In the genomic region with DNA sequence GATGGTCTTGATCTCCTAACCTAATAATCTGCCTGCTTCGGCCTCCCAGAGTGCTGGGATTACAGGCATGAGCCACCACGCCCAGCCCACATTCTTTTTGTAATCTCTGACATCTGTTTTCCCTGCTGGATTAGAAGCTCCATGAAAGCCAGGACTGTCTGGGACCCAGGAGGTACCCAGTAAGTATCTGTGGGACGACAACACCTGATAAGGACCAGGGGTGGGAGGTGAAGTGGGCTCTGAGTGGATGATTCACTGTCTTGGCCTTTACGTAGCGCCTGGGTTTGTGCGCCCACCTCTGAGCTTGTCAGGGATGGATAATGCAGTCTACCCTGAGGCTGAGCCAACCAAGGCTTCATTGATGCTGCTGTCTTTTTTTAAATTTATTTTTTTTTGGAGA, we compare ENCODE assay signal across 26 cellular contexts.
DNase-seq lines count a peak whose midpoint lies in the region; ATAC-seq, FAIRE-seq and TF ChIP-seq lines count a peak whose summit lies in the region.
"Had no signal": no experiment of that assay in that cellular context is flagged by ENCODE, and none has a peak within 500 bp of the region (broad histone marks: within the 10 kb centered on the region; RNA-seq: fewer than 3 reads in every experiment).

No MANE protein-coding gene starts in this region.

- peak; percentile 65 for DNase-seq in activated CD8-positive, alpha-beta T cell treated with anti-CD3 and anti-CD28 coated beads for 36 hours
- DNase-seq in activated CD8-positive, alpha-beta T cell treated with anti-CD3 and anti-CD28 coated beads, Interleukin-2, amount 10 ng/mL, durations not matched to agents 7 days and 5 days: no peak
- DNase-seq in RCC 7860 (ENCODE audit: low spot score): peak; percentile 32
- no peak for DNase-seq in epithelial cell of prostate (ENCODE audit: low read depth, low spot score)
- DNase-seq in stimulated activated naive B cell treated with anti-CD40 and anti-IgM and Interleukin-4, amounts not matched to agents 10 μg/mL and 1 μg/mL and 100 μg/mL, for 72 hours: no peak
- DNase-seq in GM23248: no peak
- DNase-seq in DMS114 treated with DMSO at 0.1 percent for 48 hours (lab: John Stamatoyannopoulos, UW; ENCODE audit: unreplicated experiment): no peak
- DNase-seq: activated CD4-positive, CD25-positive, alpha-beta regulatory T cell treated with anti-CD3 and anti-CD28 coated beads, Interleukin-2, amount 50 U/mL, for 72 hours; activated effector memory CD4-positive, alpha-beta T cell treated with anti-CD3 and anti-CD28 coated beads, Interleukin-2, amount 50 U/mL, for 16 hours; activated naive CD8-positive, alpha-beta T cell treated with anti-CD3 and anti-CD28 coated beads, Interleukin-2, amount 10 ng/mL, durations not matched to agents 7 days and 5 days; activated T-cell treated with anti-CD3 and anti-CD28 coated beads for 4 hours; CD4-positive, alpha-beta T cell; glutamatergic neuron; H7; kidney; MG63; midbrain; naive thymus-derived CD8-positive, alpha-beta T cell; NCI-H1105 treated with DMSO at 0.1 percent for 48 hours; NCI-H2029; NCI-H2227 treated with DMSO at 0.1 percent for 48 hours had no signal

- CTCF ChIA-PET in activated CD8-positive, alpha-beta T cell treated with anti-CD3 and anti-CD28 coated beads for 36 hours (lab: Charles Lee): interaction anchor here (0.8 to 4.6 kb wide), 2 partner anchors 11 to 64 kb away, joined by 3 to 17 read pairs; no protein-coding TSS in a partner anchor
- CTCF ChIA-PET in activated CD8-positive, alpha-beta T cell treated with anti-CD3 and anti-CD28 coated beads, Interleukin-2, amount 10 ng/mL, durations not matched to agents 7 days and 5 days (lab: Charles Lee): interaction anchor here (0.6 to 3.1 kb wide), 5 partner anchors 9 to 130 kb away, joined by 3 to 16 read pairs (median 4); partner anchors contain the start of gene ABTB2

- 0 out of 2 replicates have a peak, but pooled peaks cover 10% of the 10 kb centered on the region for H3K79me2 ChIP-seq in GM23248 (ENCODE audit: insufficient read depth)

- H3K4me1 ChIP-seq in GM23248 (ENCODE audit: insufficient read depth): peaks cover 41% of the 10 kb centered on the region

- H3K4me3 ChIP-seq in GM23248: no peak overlapping the region
- H3K4me3 ChIP-seq: MG63, skin epidermis had no signal

- 79 to 82% methylated on average over 6 of the region's 6 CpGs for WGBS in GM23248 (ENCODE audit: low coverage in 1 of 2, low lambda C conversion rate in 2 of 2, missing lambda C conversion rate in 2 of 2), 2 experiments

- no peaks in the 10 kb centered on the region for H3K27me3 Mint-ChIP-seq in activated CD8-positive, alpha-beta T cell treated with anti-CD3 and anti-CD28 coated beads for 36 hours
- no peaks in the 10 kb centered on the region for H3K27me3 Mint-ChIP-seq in activated CD8-positive, alpha-beta T cell treated with anti-CD3 and anti-CD28 coated beads, Interleukin-2, amount 10 ng/mL, durations not matched to agents 7 days and 5 days (ENCODE audit: low read depth)
- no peaks in the 10 kb centered on the region for H3K27me3 Mint-ChIP-seq in stimulated activated naive B cell treated with anti-CD40 and anti-IgM and Interleukin-4, amounts not matched to agents 10 μg/mL and 1 μg/mL and 100 μg/mL, for 72 hours
- H3K27me3 Mint-ChIP-seq: CD4-positive, alpha-beta T cell; naive thymus-derived CD8-positive, alpha-beta T cell had no signal

- no peaks in the 10 kb centered on the region for H3K9me3 Mint-ChIP-seq in activated CD8-positive, alpha-beta T cell treated with anti-CD3 and anti-CD28 coated beads for 36 hours
- H3K9me3 Mint-ChIP-seq in activated CD8-positive, alpha-beta T cell treated with anti-CD3 and anti-CD28 coated beads, Interleukin-2, amount 10 ng/mL, durations not matched to agents 7 days and 5 days (ENCODE audit: insufficient read depth): no peaks in the 10 kb centered on the region
- H3K9me3 Mint-ChIP-seq in stimulated activated naive B cell treated with anti-CD40 and anti-IgM and Interleukin-4, amounts not matched to agents 10 μg/mL and 1 μg/mL and 100 μg/mL, for 72 hours: peaks cover 0 to 1% of the 10 kb centered on the region in 2 donors
- H3K9me3 Mint-ChIP-seq: activated naive CD8-positive, alpha-beta T cell treated with anti-CD3 and anti-CD28 coated beads, Interleukin-2, amount 10 ng/mL, durations not matched to agents 7 days and 5 days; CD4-positive, alpha-beta T cell; naive thymus-derived CD8-positive, alpha-beta T cell; T-helper 1 cell treated with Interleukin-12 subunit alpha and Interleukin-12 subunit beta and Interleukin-4 antibody, amounts not matched to agents 30 μg/mL and 1 μg/mL, for 36 hours had no signal

- intact Hi-C loops in activated CD8-positive, alpha-beta T cell treated with anti-CD3 and anti-CD28 coated beads for 36 hours (cut with micrococcal nuclease): no loop called here

- POLR2A ChIA-PET in activated CD8-positive, alpha-beta T cell treated with anti-CD3 and anti-CD28 coated beads for 36 hours (lab: Charles Lee): interaction anchor here (0.5 to 1.8 kb wide), 7 partner anchors 9 to 346 kb away, joined by 3 to 4 read pairs (median 3); no protein-coding TSS in a partner anchor
- POLR2A ChIA-PET in activated CD8-positive, alpha-beta T cell treated with anti-CD3 and anti-CD28 coated beads, Interleukin-2, amount 10 ng/mL, durations not matched to agents 7 days and 5 days (lab: Charles Lee): interaction anchor here (1.2 kb wide), 1 partner anchor 11 kb away, joined by 3 read pairs; no protein-coding TSS in a partner anchor

- no peak overlapping the region for H3K4me2 ChIP-seq in GM23248 (ENCODE audit: unreplicated experiment)

- H3K27ac Mint-ChIP-seq in activated CD8-positive, alpha-beta T cell treated with anti-CD3 and anti-CD28 coated beads for 36 hours: no peak overlapping the region
- no peak overlapping the region for H3K27ac Mint-ChIP-seq in activated CD8-positive, alpha-beta T cell treated with anti-CD3 and anti-CD28 coated beads, Interleukin-2, amount 10 ng/mL, durations not matched to agents 7 days and 5 days
- H3K27ac Mint-ChIP-seq in stimulated activated naive B cell treated with anti-CD40 and anti-IgM and Interleukin-4, amounts not matched to agents 10 μg/mL and 1 μg/mL and 100 μg/mL, for 72 hours: peak overlapping the region; percentile 96
- H3K27ac Mint-ChIP-seq: activated naive CD8-positive, alpha-beta T cell treated with anti-CD3 and anti-CD28 coated beads, Interleukin-2, amount 10 ng/mL, durations not matched to agents 7 days and 5 days; CD4-positive, alpha-beta T cell; IgD-negative memory B cell; naive thymus-derived CD8-positive, alpha-beta T cell; T-helper 1 cell treated with Interleukin-12 subunit alpha and Interleukin-12 subunit beta and Interleukin-4 antibody, amounts not matched to agents 30 μg/mL and 1 μg/mL, for 36 hours had no signal

- no peaks in the 10 kb centered on the region for H3K9me3 ChIP-seq in GM23248 (ENCODE audit: low read depth)
- H3K9me3 ChIP-seq: MG63 had no signal

- no peak overlapping the region for H3K4me3 Mint-ChIP-seq in activated CD8-positive, alpha-beta T cell treated with anti-CD3 and anti-CD28 coated beads for 36 hours
- H3K4me3 Mint-ChIP-seq in activated CD8-positive, alpha-beta T cell treated with anti-CD3 and anti-CD28 coated beads, Interleukin-2, amount 10 ng/mL, durations not matched to agents 7 days and 5 days: no peak overlapping the region
- no peak overlapping the region for H3K4me3 Mint-ChIP-seq in stimulated activated naive B cell treated with anti-CD40 and anti-IgM and Interleukin-4, amounts not matched to agents 10 μg/mL and 1 μg/mL and 100 μg/mL, for 72 hours
- H3K4me3 Mint-ChIP-seq: activated naive CD8-positive, alpha-beta T cell treated with anti-CD3 and anti-CD28 coated beads, Interleukin-2, amount 10 ng/mL, durations not matched to agents 7 days and 5 days; CD4-positive, alpha-beta T cell; IgD-negative memory B cell; naive thymus-derived CD8-positive, alpha-beta T cell; T-helper 1 cell treated with Interleukin-12 subunit alpha and Interleukin-12 subunit beta and Interleukin-4 antibody, amounts not matched to agents 30 μg/mL and 1 μg/mL, for 36 hours had no signal

- H3K27me3 ChIP-seq in GM23248 (replicated peaks; ENCODE audit: insufficient read depth): no peaks in the 10 kb centered on the region
- H3K27me3 ChIP-seq: MG63 had no signal

- no peaks in the 10 kb centered on the region for H3K36me3 ChIP-seq in GM23248 (ENCODE audit: low read depth)
- H3K36me3 ChIP-seq: MG63 had no signal

- no peaks in the 10 kb centered on the region for H3F3A ChIP-seq in GM23248 (ENCODE audit: insufficient read depth)

- TF ChIP-seq CTCF in activated CD8-positive, alpha-beta T cell treated with anti-CD3 and anti-CD28 coated beads for 36 hours (IDR thresholded peaks at IDR 0.05): no peak

- H3K36me3 Mint-ChIP-seq in activated CD8-positive, alpha-beta T cell treated with anti-CD3 and anti-CD28 coated beads for 36 hours (ENCODE audit: low read depth): no peaks in the 10 kb centered on the region
- no peaks in the 10 kb centered on the region for H3K36me3 Mint-ChIP-seq in activated CD8-positive, alpha-beta T cell treated with anti-CD3 and anti-CD28 coated beads, Interleukin-2, amount 10 ng/mL, durations not matched to agents 7 days and 5 days (ENCODE audit: low read depth)
- H3K36me3 Mint-ChIP-seq in stimulated activated naive B cell treated with anti-CD40 and anti-IgM and Interleukin-4, amounts not matched to agents 10 μg/mL and 1 μg/mL and 100 μg/mL, for 72 hours: peaks cover 2 to 21% of the 10 kb centered on the region in 2 donors
- H3K36me3 Mint-ChIP-seq: activated naive CD8-positive, alpha-beta T cell treated with anti-CD3 and anti-CD28 coated beads, Interleukin-2, amount 10 ng/mL, durations not matched to agents 7 days and 5 days; naive thymus-derived CD8-positive, alpha-beta T cell had no signal

- no peaks in the 10 kb centered on the region for H3K9me2 ChIP-seq in GM23248 (ENCODE audit: insufficient read depth)

- in situ Hi-C loops in GM23248 (cut with MboI): no loop called here

- H3K4me1 Mint-ChIP-seq in activated CD8-positive, alpha-beta T cell treated with anti-CD3 and anti-CD28 coated beads for 36 hours (ENCODE audit: low read depth): peaks cover 82% of the 10 kb centered on the region
- H3K4me1 Mint-ChIP-seq in activated CD8-positive, alpha-beta T cell treated with anti-CD3 and anti-CD28 coated beads, Interleukin-2, amount 10 ng/mL, durations not matched to agents 7 days and 5 days (ENCODE audit: low read depth): peaks cover 39% of the 10 kb centered on the region
- peaks cover 68 to 98% of the 10 kb centered on the region in 2 donors for H3K4me1 Mint-ChIP-seq in stimulated activated naive B cell treated with anti-CD40 and anti-IgM and Interleukin-4, amounts not matched to agents 10 μg/mL and 1 μg/mL and 100 μg/mL, for 72 hours

- H4K20me1 ChIP-seq in GM23248 (ENCODE audit: insufficient read depth): no peaks in the 10 kb centered on the region

- H3K27ac ChIP-seq in epithelial cell of prostate (peak overlapping the region; percentile 66), GM23248 (no peak overlapping the region; the same call in 1 of the 2 replicates)
- H3K27ac ChIP-seq: skin epidermis had no signal

- H3K9ac ChIP-seq in GM23248: no peak overlapping the region

- peak; percentile 12 for ATAC-seq in activated CD8-positive, alpha-beta T cell treated with anti-CD3 and anti-CD28 coated beads for 36 hours
- ATAC-seq in activated CD8-positive, alpha-beta T cell treated with anti-CD3 and anti-CD28 coated beads, Interleukin-2, amount 10 ng/mL, durations not matched to agents 7 days and 5 days: no peak
- ATAC-seq in stimulated activated naive B cell treated with anti-CD40 and anti-IgM and Interleukin-4, amounts not matched to agents 10 μg/mL and 1 μg/mL and 100 μg/mL, for 72 hours (replicated peaks): no peak
- no peak for ATAC-seq in HG02798 (IDR thresholded peaks at IDR 0.05; ENCODE audit: poor library complexity, unreplicated experiment)
- ATAC-seq: naive thymus-derived CD8-positive, alpha-beta T cell had no signal

- no peak overlapping the region for H2AFZ ChIP-seq in GM23248

- no peak for FAIRE-seq in RCC 7860 (lab: Jason Lieb, UNC)
- FAIRE-seq: kidney, TTC549 had no signal

Comparison
In these comparisons a context has a peak if more than half of its experiments do, and no peak if none do; other contexts are left out.
1. DNase-seq: peak in activated CD8-positive, alpha-beta T cell treated with anti-CD3 and anti-CD28 coated beads for 36 hours (single experiment) and RCC 7860 (single experiment); none in activated CD8-positive, alpha-beta T cell treated with anti-CD3 and anti-CD28 coated beads, Interleukin-2, amount 10 ng/mL, durations not matched to agents 7 days and 5 days (single experiment), epithelial cell of prostate (single experiment), stimulated activated naive B cell treated with anti-CD40 and anti-IgM and Interleukin-4, amounts not matched to agents 10 μg/mL and 1 μg/mL and 100 μg/mL, for 72 hours (single experiment), GM23248 (single experiment) and DMS114 treated with DMSO at 0.1 percent for 48 hours (single experiment).